Comparison of ENCODE assay signal across 8 cellular contexts in genomic region chr9:35035851-35036701, GRCh38. TPM values are rescaled to one million over a fixed set of nuclear protein-coding genes. Genes with fewer than 3 reads are reported as not detected.
A peak's percentile ranks its signal among the peaks of the same experiment; 100 is the strongest.
DNase-seq lines count a peak whose midpoint lies in the region; ATAC-seq and TF ChIP-seq lines count a peak whose summit lies in the region.
"Had no signal": no experiment of that assay in that cellular context is flagged by ENCODE, and none has a peak within 500 bp of the region (broad histone marks: within the 10 kb centered on the region; RNA-seq: fewer than 3 reads in every experiment).

No MANE protein-coding gene starts in this region.

- ATAC-seq in RWPE2 (ENCODE audit: low read depth): peak; percentile 31; the same call in 1 of the 3 replicates
- peak; percentile 58 to 60 for ATAC-seq in naive B cell (ENCODE audit: low read depth in 2 of 2)
- ATAC-seq in upper lobe of right lung: peak; percentile 83

- DNase-seq in RWPE2 (ENCODE audit: low spot score) (no peak), naive B cell (no peak), upper lobe of right lung (peak; percentile 79), NCI-H510A treated with DMSO at 0.1 percent for 48 hours (lab: John Stamatoyannopoulos, UW) (no peak), NCI-H446 (lab: John Stamatoyannopoulos, UW) (no peak), MCF 10A (ENCODE audit: unreplicated experiment) (no peak)
- peak; percentile 34 for DNase-seq in central memory CD4-positive, alpha-beta T cell

- POLR2A ChIA-PET in MCF 10A (lab: Yijun Ruan, JAX): interaction anchor here (1.2 kb wide), 1 partner anchor 9 kb away, joined by 3 read pairs; no protein-coding TSS in a partner anchor

- H3K27ac Mint-ChIP-seq in naive B cell (peak overlapping the region in 1 of 6 donors; percentile 52), MCF 10A (ENCODE audit: low read depth, unreplicated experiment) (no peak overlapping the region)

- peaks cover 0 to 2% of the 10 kb centered on the region in 2 donors for H3K36me3 Mint-ChIP-seq in naive B cell
- peaks cover 12% of the 10 kb centered on the region for H3K36me3 Mint-ChIP-seq in MCF 10A (ENCODE audit: insufficient read depth, unreplicated experiment)

- CTCF ChIA-PET in MCF 10A (lab: Yijun Ruan, JAX): interaction anchor here (0.7 kb wide), 1 partner anchor 77 kb away, joined by 3 read pairs; no protein-coding TSS in a partner anchor

- no TSS peak for BruUV-seq in MCF 10A (replicated peaks; lab: Mats Ljungman, UMichigan)

- TF ChIP-seq CTCF in RWPE2 (IDR thresholded peaks at IDR 0.05; ENCODE audit: poor library complexity, severe bottlenecking) (no peak), upper lobe of right lung (IDR thresholded peaks at IDR 0.05) (no peak), MCF 10A (IDR thresholded peaks at IDR 0.05; ENCODE audit: unreplicated experiment) (no peak)

- H3K4me3 Mint-ChIP-seq in naive B cell (peak overlapping the region; percentile 24 to 86 (median 68)), MCF 10A (ENCODE audit: unreplicated experiment) (no peak overlapping the region)

- H3K4me1 Mint-ChIP-seq in naive B cell: peaks cover 10 to 11% (median 10%) of the 10 kb centered on the region in 3 donors
- no peaks in the 10 kb centered on the region for H3K4me1 Mint-ChIP-seq in MCF 10A (ENCODE audit: insufficient read depth, unreplicated experiment)

- H3K27me3 ChIP-seq in RWPE2 (ENCODE audit: insufficient read depth, poor library complexity, severe bottlenecking): no peaks in the 10 kb centered on the region
- H3K27me3 ChIP-seq in upper lobe of right lung: no peaks in the 10 kb centered on the region

- H3K9me3 ChIP-seq in RWPE2 (ENCODE audit: severe bottlenecking) (no peaks in the 10 kb centered on the region), upper lobe of right lung (no peaks in the 10 kb centered on the region)
- H3K9me3 ChIP-seq: neutrophil had no signal

- intact Hi-C loops in upper lobe of right lung (cut with DNase I): no loop called here
- intact Hi-C loops in MCF 10A (cut with micrococcal nuclease): no loop called here

- H3K27ac ChIP-seq in RWPE2 (ENCODE audit: poor library complexity, severe bottlenecking) (no peak overlapping the region), upper lobe of right lung (peak overlapping the region; percentile 17)
- H3K27ac ChIP-seq: neutrophil had no signal

- H3K4me1 ChIP-seq in RWPE2 (ENCODE audit: insufficient read depth, poor library complexity, severe bottlenecking) (peaks cover 1% of the 10 kb centered on the region), upper lobe of right lung (peaks cover 4% of the 10 kb centered on the region)

- H3K4me3 ChIP-seq in RWPE2 (ENCODE audit: severe bottlenecking): no peak overlapping the region
- H3K4me3 ChIP-seq in upper lobe of right lung: peak overlapping the region; percentile 40

- H3K27me3 Mint-ChIP-seq in naive B cell (no peaks in the 10 kb centered on the region), MCF 10A (ENCODE audit: insufficient read depth, unreplicated experiment) (no peaks in the 10 kb centered on the region)

- no peaks in the 10 kb centered on the region for H3K36me3 ChIP-seq in RWPE2 (ENCODE audit: low read depth)
- H3K36me3 ChIP-seq in upper lobe of right lung: no peaks in the 10 kb centered on the region

- H3K9me3 Mint-ChIP-seq in naive B cell (peaks cover 0 to 4% (median 0%) of the 10 kb centered on the region in 7 donors), MCF 10A (ENCODE audit: unreplicated experiment) (no peaks in the 10 kb centered on the region)

RNA-seq across cellular contexts. Expression of gene VCP, which starts 36.3 kb away (rescaled TPM):
- polyA plus RNA-seq in naive B cell (ENCODE audit: low read depth in 6 of 6): 100 to 1,000 TPM; 111 to 159 (median 135) TPM
- total RNA-seq in upper lobe of right lung (185 TPM), MCF 10A (2022) (146 and 156 TPM in 2 replicates)

RNA-seq across cellular contexts. Expression of gene FANCG, which starts 43.7 kb away (rescaled TPM):
- 10 to 100 TPM in 3 of 6 donors, 1 to 10 TPM in 3; 1.8 to 12.1 (median 10.5) TPM for polyA plus RNA-seq in naive B cell (ENCODE audit: low read depth in 6 of 6)
- total RNA-seq in upper lobe of right lung: 9.4 TPM
- total RNA-seq in MCF 10A (2022): 20.2 and 21.2 TPM in 2 replicates

RNA-seq across cellular contexts. Expression of gene DNAJB5, which starts 46.5 kb away (rescaled TPM):
- 1 to 10 TPM in 3 of 6 donors, under 1 TPM in 2, not detected in 1; 0.31 to 1.9 (median 1.4) TPM for polyA plus RNA-seq in naive B cell (ENCODE audit: low read depth in 6 of 6)
- total RNA-seq in upper lobe of right lung (8.3 TPM), MCF 10A (2022) (2.2 and 2.9 TPM in 2 replicates)

Comparison
In these comparisons a context has a peak if more than half of its experiments do, and no peak if none do; other contexts are left out.
1. ATAC-seq: peak in every context shown above with its lines; median percentile 83 in upper lobe of right lung; 59 in naive B cell; 31 in RWPE2.
2. DNase-seq: peak in central memory CD4-positive, alpha-beta T cell (single experiment) and upper lobe of right lung (single experiment); none in RWPE2 (single experiment), naive B cell (single experiment), NCI-H510A treated with DMSO at 0.1 percent for 48 hours (single experiment), NCI-H446 (0 of 2) and MCF 10A (single experiment).